In the genomic region with DNA sequence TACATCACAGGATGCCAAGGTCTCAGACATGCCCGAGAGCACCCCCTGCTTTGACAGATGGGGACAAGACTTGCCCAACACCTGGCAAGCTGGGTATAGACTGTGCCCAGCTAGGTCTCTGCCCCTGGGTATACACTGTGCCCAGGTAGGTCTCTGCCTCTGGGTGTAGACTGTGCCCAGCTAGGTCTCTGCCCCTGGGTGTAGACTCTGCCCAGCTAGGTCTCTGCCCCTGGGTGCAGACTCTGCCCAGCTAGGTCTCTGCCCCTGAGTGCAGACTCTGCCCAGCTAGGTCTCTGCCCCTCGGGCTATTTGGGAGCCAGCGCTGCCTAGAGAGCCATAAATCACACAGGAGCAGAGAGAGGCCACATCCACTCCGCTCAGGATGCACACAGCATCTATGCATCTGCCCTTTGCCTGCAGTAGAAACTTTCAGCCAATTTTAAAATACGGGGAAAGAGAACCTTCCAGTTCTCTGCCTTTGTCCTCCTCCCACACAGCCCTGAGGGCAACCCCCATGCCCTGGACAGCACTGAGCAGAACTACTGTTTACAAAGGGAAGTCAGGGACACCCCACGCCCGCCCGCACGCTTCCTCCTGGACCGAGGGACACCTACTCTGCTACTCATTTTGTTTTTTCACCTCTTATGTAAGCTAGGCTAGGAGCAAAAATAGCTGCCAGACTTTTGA, we compare ENCODE assay signal across 12 cellular contexts.
DNase-seq lines count a peak whose midpoint lies in the region; ATAC-seq and FAIRE-seq lines count a peak whose summit lies in the region.
"Had no signal": no experiment of that assay in that cellular context is flagged by ENCODE, and none has a peak within 500 bp of the region (broad histone marks: within the 10 kb centered on the region; RNA-seq: fewer than 3 reads in every experiment).

No MANE protein-coding gene starts in this region.

- intact Hi-C loops in CD4-positive, alpha-beta memory T cell (cut with micrococcal nuclease), result no loop called here
- intact Hi-C loops in naive thymus-derived CD4-positive, alpha-beta T cell (cut with micrococcal nuclease), result no loop called here

- H3K27ac Mint-ChIP-seq in CD4-positive, alpha-beta memory T cell, result peak overlapping the region; percentile 89 to 98 (median 95)
- peak overlapping the region; percentile 78 to 100 (median 99) for H3K27ac Mint-ChIP-seq in naive thymus-derived CD4-positive, alpha-beta T cell

- H3K27me3 Mint-ChIP-seq in CD4-positive, alpha-beta memory T cell, result no peaks in the 10 kb centered on the region
- H3K27me3 Mint-ChIP-seq in naive thymus-derived CD4-positive, alpha-beta T cell, result no peaks in the 10 kb centered on the region

- H3K4me1 ChIP-seq in CD4-positive, alpha-beta memory T cell (ENCODE audit: insufficient read depth, low read length), result peaks cover 61% of the 10 kb centered on the region
- peaks cover 17 to 49% of the 10 kb centered on the region in 2 donors for H3K4me1 ChIP-seq in naive thymus-derived CD4-positive, alpha-beta T cell (ENCODE audit: control insufficient read depth in 2 of 2, insufficient read depth in 2 of 2, low read length in 2 of 2)

- peaks cover 0 to 2% (median 0%) of the 10 kb centered on the region in 8 donors for H3K9me3 Mint-ChIP-seq in CD4-positive, alpha-beta memory T cell
- no peaks in the 10 kb centered on the region for H3K9me3 Mint-ChIP-seq in naive thymus-derived CD4-positive, alpha-beta T cell

- CTCF ChIA-PET in CD4-positive, alpha-beta memory T cell (lab: Charles Lee; ENCODE audit: partially characterized antibody), result interaction anchor here (0.8 to 26.1 kb wide), 5 partner anchors 9 to 89 kb away, joined by 3 to 522 read pairs (median 4); partner anchors contain the start of gene CCDC88C
- CTCF ChIA-PET in naive thymus-derived CD4-positive, alpha-beta T cell (lab: Charles Lee), result interaction anchor here (1.2 kb wide), 1 partner anchor 23 kb away, joined by 5 read pairs; no protein-coding TSS in a partner anchor

- peak overlapping the region in 6 of 8 donors; percentile 19 to 65 (median 54) for H3K4me3 Mint-ChIP-seq in CD4-positive, alpha-beta memory T cell
- H3K4me3 Mint-ChIP-seq in naive thymus-derived CD4-positive, alpha-beta T cell, result peak overlapping the region; percentile 51 to 81 (median 70)

- no peaks in the 10 kb centered on the region for H3K27me3 ChIP-seq in CD4-positive, alpha-beta memory T cell (ENCODE audit: insufficient read depth, low read length)
- H3K27me3 ChIP-seq in naive thymus-derived CD4-positive, alpha-beta T cell (ENCODE audit: control insufficient read depth in 2 of 2, insufficient read depth in 2 of 2, low read length in 2 of 2), result no peaks in the 10 kb centered on the region
- H3K27me3 ChIP-seq: dorsolateral prefrontal cortex had no signal

- peak overlapping the region; percentile 45 for H3K27ac ChIP-seq in CD4-positive, alpha-beta memory T cell (ENCODE audit: low read depth, low read length)
- peak overlapping the region; percentile 51 for H3K27ac ChIP-seq in KOPT-K1 (ENCODE audit: low read depth, low read length, poor library complexity, severe bottlenecking)
- H3K27ac ChIP-seq in caudate nucleus (ENCODE audit: low read depth, low read length), result peak overlapping the region; percentile 70
- peak overlapping the region; percentile 81 for H3K27ac ChIP-seq in naive thymus-derived CD4-positive, alpha-beta T cell (ENCODE audit: low read depth, low read length)

- ATAC-seq in naive thymus-derived CD4-positive, alpha-beta T cell, result peak; percentile 55
- no peak for ATAC-seq in HG02642 (IDR thresholded peaks at IDR 0.05; ENCODE audit: poor library complexity, unreplicated experiment)

- peaks cover 72% of the 10 kb centered on the region for H3K36me3 ChIP-seq in CD4-positive, alpha-beta memory T cell (ENCODE audit: insufficient read depth, low read length)
- peaks cover 98% of the 10 kb centered on the region for H3K36me3 ChIP-seq in KOPT-K1 (ENCODE audit: insufficient read depth, low read length)
- peaks cover 17 to 83% (median 20%) of the 10 kb centered on the region in 3 experiments for H3K36me3 ChIP-seq in naive thymus-derived CD4-positive, alpha-beta T cell (ENCODE audit: control insufficient read depth in 2 of 3, insufficient read depth in 3 of 3, low read length in 3 of 3)

- H3K4me3 ChIP-seq in CD4-positive, alpha-beta memory T cell (ENCODE audit: low read length in 2 of 2), result no peak overlapping the region
- H3K4me3 ChIP-seq in naive thymus-derived CD4-positive, alpha-beta T cell (ENCODE audit: low read length), result no peak overlapping the region

- H3K9me3 ChIP-seq in CD4-positive, alpha-beta memory T cell (ENCODE audit: control insufficient read depth in 1 of 2, low read length in 2 of 2), result no peaks in the 10 kb centered on the region
- H3K9me3 ChIP-seq in KOPT-K1 (ENCODE audit: insufficient read depth, low read length, poor library complexity, severe bottlenecking), result no peaks in the 10 kb centered on the region
- no peaks in the 10 kb centered on the region for H3K9me3 ChIP-seq in naive thymus-derived CD4-positive, alpha-beta T cell (ENCODE audit: control insufficient read depth in 2 of 3, low read length in 3 of 3)

- peaks cover 32 to 84% of the 10 kb centered on the region in 2 donors for H3K36me3 Mint-ChIP-seq in CD4-positive, alpha-beta memory T cell
- H3K36me3 Mint-ChIP-seq in naive thymus-derived CD4-positive, alpha-beta T cell, result peaks cover 0 to 38% (median 10%) of the 10 kb centered on the region in 5 donors

- FAIRE-seq in frontal cortex (lab: Jason Lieb, UNC), result no peak

- DNase-seq in CD4-positive, alpha-beta memory T cell, result no peak
- DNase-seq in caudate nucleus (lab: John Stamatoyannopoulos, UW), result peak in 1 of 61 donors; percentile 51
- no peak for DNase-seq in naive thymus-derived CD4-positive, alpha-beta T cell
- no peak for DNase-seq in frontal cortex (ENCODE audit: low spot score in 2 of 2)
- DNase-seq in germinal center (ENCODE audit: low spot score), result no peak
- DNase-seq in stimulated activated CD4-positive, alpha-beta T cell treated with anti-CD3 and anti-CD28 coated beads, Interleukin-12 subunit alpha, Interleukin-12 subunit beta, amount 100 ng/mL, for 4 hours, result no peak
- DNase-seq: activated effector memory CD4-positive, alpha-beta T cell treated with Interleukin-2 at 50 U/mL for 16 hours; DMS 273 treated with DMSO at 0.1 percent for 48 hours; NCI-H748 treated with DMSO at 0.1 percent for 48 hours had no signal

- POLR2A ChIA-PET in CD4-positive, alpha-beta memory T cell (lab: Charles Lee; ENCODE audit: partially characterized antibody), result interaction anchor here (0.8 to 23.0 kb wide), 10 partner anchors 8 to 84 kb away, joined by 3 to 491 read pairs (median 7); partner anchors contain the start of gene CCDC88C
- POLR2A ChIA-PET in naive thymus-derived CD4-positive, alpha-beta T cell (lab: Charles Lee), result interaction anchor here (1.2 to 2.2 kb wide), 4 partner anchors 11 to 86 kb away, joined by 4 to 9 read pairs (median 6); partner anchors contain the start of gene CCDC88C

- H3K4me1 Mint-ChIP-seq in CD4-positive, alpha-beta memory T cell, result peaks cover 39 to 82% (median 69%) of the 10 kb centered on the region in 4 donors
- peaks cover 52 to 88% (median 81%) of the 10 kb centered on the region in 7 donors for H3K4me1 Mint-ChIP-seq in naive thymus-derived CD4-positive, alpha-beta T cell
